Comparison of ENCODE assay signal across 25 cellular contexts in genomic region chr15:80502782-80503181, GRCh38.
DNase-seq lines count a peak whose midpoint lies in the region; ATAC-seq and TF ChIP-seq lines count a peak whose summit lies in the region.
"Had no signal": no experiment of that assay in that cellular context is flagged by ENCODE, and none has a peak within 500 bp of the region (broad histone marks: within the 10 kb centered on the region; RNA-seq: fewer than 3 reads in every experiment).

No MANE protein-coding gene starts in this region.

- no TSS peak for BruUV-seq in OCI-LY7 (replicated peaks; lab: Mats Ljungman, UMichigan)

- no peak overlapping the region for H3K27ac Mint-ChIP-seq in activated T-helper 17 cell treated with anti-CD3 and anti-CD28 coated beads, Interleukin-2, amount 50 U/mL, for 72 hours
- H3K27ac Mint-ChIP-seq: activated B cell treated with CpG ODN at 0.5 μM for 24 hours; activated naive CD4-positive, alpha-beta T cell treated with anti-CD3 and anti-CD28 coated beads, Interleukin-2, amount 50 U/mL, for 24 hours; CD4-positive, alpha-beta memory T cell; immature natural killer cell had no signal

- POLR2A ChIA-PET in OCI-LY7 (lab: Charles Lee), result no interaction called here

- no peak for TF ChIP-seq CTCF in OCI-LY7 (conservative IDR thresholded peaks at IDR 0.05; ENCODE audit: low read length)

- H3K4me3 ChIP-seq in OCI-LY7 (ENCODE audit: low read depth, low read length, poor library complexity, severe bottlenecking), result no peak overlapping the region
- H3K4me3 ChIP-seq: hepatocyte, left lung, neural progenitor cell, prostate gland had no signal

- H3K9me2 ChIP-seq in OCI-LY7 (ENCODE audit: insufficient read depth, low read length), result no peaks in the 10 kb centered on the region

- no peaks in the 10 kb centered on the region for H3K9me3 ChIP-seq in OCI-LY7 (ENCODE audit: low read length)
- H3K9me3 ChIP-seq: prostate gland had no signal

- H3K36me3 Mint-ChIP-seq in activated T-helper 17 cell treated with anti-CD3 and anti-CD28 coated beads, Interleukin-2, amount 50 U/mL, for 72 hours (ENCODE audit: low read depth), result no peaks in the 10 kb centered on the region
- H3K36me3 Mint-ChIP-seq: activated naive CD4-positive, alpha-beta T cell treated with anti-CD3 and anti-CD28 coated beads, Interleukin-2, amount 50 U/mL, for 24 hours; CD4-positive, alpha-beta memory T cell; immature natural killer cell had no signal

- no peaks in the 10 kb centered on the region for H3K4me1 ChIP-seq in OCI-LY7 (ENCODE audit: insufficient read depth, low read length, poor library complexity, severe bottlenecking)
- H3K4me1 ChIP-seq: left lung, prostate gland had no signal

- no peak overlapping the region for H3K4me3 Mint-ChIP-seq in activated T-helper 17 cell treated with anti-CD3 and anti-CD28 coated beads, Interleukin-2, amount 50 U/mL, for 72 hours
- H3K4me3 Mint-ChIP-seq: activated B cell treated with CpG ODN at 0.5 μM for 24 hours; activated naive CD4-positive, alpha-beta T cell treated with anti-CD3 and anti-CD28 coated beads, Interleukin-2, amount 50 U/mL, for 24 hours; CD4-positive, alpha-beta memory T cell; immature natural killer cell; neural progenitor cell had no signal

- no peaks in the 10 kb centered on the region for H3K9me3 Mint-ChIP-seq in activated T-helper 17 cell treated with anti-CD3 and anti-CD28 coated beads, Interleukin-2, amount 50 U/mL, for 72 hours
- H3K9me3 Mint-ChIP-seq: activated naive CD4-positive, alpha-beta T cell treated with anti-CD3 and anti-CD28 coated beads, Interleukin-2, amount 50 U/mL, for 24 hours; immature natural killer cell; neural progenitor cell had no signal

- H3K27me3 Mint-ChIP-seq in activated T-helper 17 cell treated with anti-CD3 and anti-CD28 coated beads, Interleukin-2, amount 50 U/mL, for 72 hours, result peaks cover 12% of the 10 kb centered on the region
- H3K27me3 Mint-ChIP-seq: activated naive CD4-positive, alpha-beta T cell treated with anti-CD3 and anti-CD28 coated beads, Interleukin-2, amount 50 U/mL, for 24 hours had no signal

- intact Hi-C loops in Right ventricle myocardium inferior (cut with DNase I) (no loop called here), cardiac septum (cut with DNase I) (no loop called here), left ventricle myocardium superior (cut with micrococcal nuclease) (no loop called here), sciatic nerve (cut with DNase I) (no loop called here), OCI-LY7 (cut with micrococcal nuclease; ENCODE audit: unreplicated experiment) (no loop called here)

- H3K27ac ChIP-seq in OCI-LY7 (ENCODE audit: low read depth, low read length, poor library complexity, severe bottlenecking), result no peak overlapping the region
- H3K27ac ChIP-seq: hepatocyte, left lung, neural progenitor cell, prostate gland had no signal

- H2AFZ ChIP-seq in OCI-LY7 (ENCODE audit: low read length), result no peak overlapping the region
- H2AFZ ChIP-seq: hepatocyte, neural progenitor cell had no signal

- DNase-seq in Right ventricle myocardium inferior (ENCODE audit: missing footprints) (no peak), cardiac septum (ENCODE audit: low spot score) (no peak), left ventricle myocardium superior (peak; percentile 55), sciatic nerve (ENCODE audit: low spot score) (no peak), OCI-LY7 (ENCODE audit: low spot score) (no peak)
- DNase-seq: activated B cell treated with CpG ODN at 0.5 μM for 24 hours; activated CD4-positive, alpha-beta T cell treated with anti-CD3 and anti-CD28 coated beads, Interleukin-2, amount 50 U/mL, for 48 hours; activated CD8-positive, alpha-beta memory T cell treated with anti-CD3 and anti-CD28 coated beads, Interleukin-2, amount 50 U/mL, for 4 hours; AML-193; caudate nucleus; CD4-positive, alpha-beta memory T cell; DMS 273 treated with DMSO at 0.1 percent for 48 hours; immature natural killer cell; left lung; midbrain; NCI-H1105 treated with DMSO at 0.1 percent for 48 hours; NCI-H2081 treated with DMSO at 0.1 percent for 48 hours; NCI-H82 had no signal

- H3K79me2 ChIP-seq in OCI-LY7 (ENCODE audit: insufficient read depth, low read depth, low read length), result no peaks in the 10 kb centered on the region
- H3K79me2 ChIP-seq: hepatocyte had no signal

- no peaks in the 10 kb centered on the region for H3K36me3 ChIP-seq in OCI-LY7 (ENCODE audit: insufficient read depth, low read length)
- H3K36me3 ChIP-seq: left lung, neural progenitor cell, prostate gland had no signal

- H4K20me1 ChIP-seq in OCI-LY7 (ENCODE audit: insufficient read depth, low read length), result no peaks in the 10 kb centered on the region

- H3K4me1 Mint-ChIP-seq in activated T-helper 17 cell treated with anti-CD3 and anti-CD28 coated beads, Interleukin-2, amount 50 U/mL, for 72 hours, result no peaks in the 10 kb centered on the region
- H3K4me1 Mint-ChIP-seq: activated B cell treated with CpG ODN at 0.5 μM for 24 hours; activated naive CD4-positive, alpha-beta T cell treated with anti-CD3 and anti-CD28 coated beads, Interleukin-2, amount 50 U/mL, for 24 hours; CD4-positive, alpha-beta memory T cell; immature natural killer cell had no signal

- no peak overlapping the region for H3K4me2 ChIP-seq in OCI-LY7 (ENCODE audit: low read length)
- H3K4me2 ChIP-seq: hepatocyte, neural progenitor cell had no signal

- ATAC-seq in Right ventricle myocardium inferior, result peak; percentile 85
- peak; percentile 85 for ATAC-seq in left ventricle myocardium superior
- ATAC-seq in sciatic nerve, result peak; percentile 70
- ATAC-seq in activated T-helper 17 cell treated with anti-CD3 and anti-CD28 coated beads, Interleukin-2, amount 50 U/mL, for 72 hours (replicated peaks), result no peak
- no peak for ATAC-seq in activated CD4-positive, CD25-positive, alpha-beta regulatory T cell treated with anti-CD3 and anti-CD28 coated beads, Interleukin-2, amount 50 U/mL, for 24 hours
- no peak for ATAC-seq in HG03159 (IDR thresholded peaks at IDR 0.05; ENCODE audit: unreplicated experiment)

- CTCF ChIA-PET in OCI-LY7 (lab: Charles Lee; ENCODE audit: unreplicated experiment), result no interaction called here

Comparison
In these comparisons a context has a peak if more than half of its experiments do, and no peak if none do; other contexts are left out.
1. ATAC-seq: peak in Right ventricle myocardium inferior (single experiment), left ventricle myocardium superior (single experiment) and sciatic nerve (single experiment); none in activated T-helper 17 cell treated with anti-CD3 and anti-CD28 coated beads, Interleukin-2, amount 50 U/mL, for 72 hours (single experiment), activated CD4-positive, CD25-positive, alpha-beta regulatory T cell treated with anti-CD3 and anti-CD28 coated beads, Interleukin-2, amount 50 U/mL, for 24 hours (0 of 2) and HG03159 (single experiment).